ENCODE assay signal across 21 cellular contexts in the genomic region with DNA sequence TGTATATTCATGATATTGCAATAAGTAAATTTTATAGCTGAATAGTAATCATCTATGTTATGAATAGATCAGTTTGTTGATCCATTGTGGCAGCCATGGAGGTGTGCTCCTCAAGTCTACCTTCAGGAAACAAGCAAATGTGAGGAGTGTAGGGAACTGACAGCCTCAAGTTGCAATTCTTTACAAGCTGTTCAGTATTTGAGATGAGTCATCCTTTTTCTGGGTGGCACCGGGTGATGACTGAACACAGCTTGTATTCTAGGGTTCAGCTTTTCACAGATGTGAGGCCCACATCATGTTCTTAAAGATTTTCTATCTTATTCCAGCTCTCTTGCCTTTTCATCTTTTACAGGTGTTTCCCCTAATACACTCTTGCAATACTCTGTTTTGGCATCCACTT.
DNase-seq lines count a peak whose midpoint lies in the region; ATAC-seq and TF ChIP-seq lines count a peak whose summit lies in the region.
"Had no signal": no experiment of that assay in that cellular context is flagged by ENCODE, and none has a peak within 500 bp of the region (broad histone marks: within the 10 kb centered on the region; RNA-seq: fewer than 3 reads in every experiment).

No MANE protein-coding gene starts in this region.

- intact Hi-C loops in A673 (cut with micrococcal nuclease; ENCODE audit: unreplicated experiment) = no loop called here

- BruUV-seq in A673 (replicated peaks; lab: Mats Ljungman, UMichigan) = no TSS peak

- H3K4me1 ChIP-seq in A673 (ENCODE audit: insufficient read depth, low read length, poor library complexity, severe bottlenecking) (peaks cover 54% of the 10 kb centered on the region), RWPE2 (ENCODE audit: insufficient read depth, poor library complexity, severe bottlenecking) (peaks cover 5% of the 10 kb centered on the region)
- H3K4me1 ChIP-seq: vagina had no signal

- ATAC-seq in RWPE2 (ENCODE audit: low read depth) = peak; percentile 81
- ATAC-seq in HG03175 (IDR thresholded peaks at IDR 0.05; ENCODE audit: unreplicated experiment) = no peak
- no peak for ATAC-seq in GM21390 (IDR thresholded peaks at IDR 0.05; ENCODE audit: unreplicated experiment)
- ATAC-seq: activated T-helper 17 cell treated with anti-CD3 and anti-CD28 coated beads, Interleukin-2, amount 50 U/mL, for 72 hours; GM23338; T-cell had no signal

- no peaks in the 10 kb centered on the region for H3K27me3 ChIP-seq in A673 (replicated peaks; ENCODE audit: insufficient read depth, low read depth, low read length, poor library complexity)
- H3K27me3 ChIP-seq in RWPE2 (ENCODE audit: insufficient read depth, poor library complexity, severe bottlenecking) = no peaks in the 10 kb centered on the region
- H3K27me3 ChIP-seq: neutrophil, vagina had no signal

- no peak for TF ChIP-seq CTCF in A673 (conservative IDR thresholded peaks at IDR 0.05; ENCODE audit: low read depth, low read length)
- TF ChIP-seq CTCF in RWPE2 (IDR thresholded peaks at IDR 0.05; ENCODE audit: poor library complexity, severe bottlenecking) = no peak
- TF ChIP-seq CTCF in fibroblast of mammary gland (conservative IDR thresholded peaks at IDR 0.05; ENCODE audit: control insufficient read depth, insufficient read depth, low read depth, low read length) = no peak

- peaks cover 22% of the 10 kb centered on the region for H3K9me3 ChIP-seq in A673 (ENCODE audit: low read depth, low read length, poor library complexity, severe bottlenecking)
- H3K9me3 ChIP-seq in RWPE2 (ENCODE audit: severe bottlenecking) = no peaks in the 10 kb centered on the region
- H3K9me3 ChIP-seq: neutrophil, vagina had no signal

- H3K4me3 ChIP-seq in A673 (ENCODE audit: low read depth, low read length, poor library complexity, severe bottlenecking) (no peak overlapping the region), RWPE2 (ENCODE audit: severe bottlenecking) (no peak overlapping the region), fibroblast of mammary gland (ENCODE audit: control insufficient read depth, low read depth, low read length) (no peak overlapping the region)
- H3K4me3 ChIP-seq: GM23338, vagina had no signal

- DNase-seq in A673 (ENCODE audit: low spot score) (peak; percentile 67), HT1080 (ENCODE audit: low read depth) (peak; percentile 47), RWPE2 (ENCODE audit: low spot score) (no peak), fibroblast of mammary gland (ENCODE audit: low read depth) (peak; percentile 1), kidney tubule cell (ENCODE audit: low spot score) (no peak), GM03348 (ENCODE audit: low spot score) (no peak)
- DNase-seq: activated CD4-positive, alpha-beta T cell treated with anti-CD3 and anti-CD28 coated beads for 48 hours; activated naive CD8-positive, alpha-beta T cell treated with anti-CD3 and anti-CD28 coated beads for 36 hours; CD4-positive, alpha-beta memory T cell; DMS79 treated with DMSO at 0.1 percent for 48 hours; erythroblast; NCI-H146; Right ventricle myocardium superior; stimulated activated CD4-positive, alpha-beta T cell treated with anti-CD3 and anti-CD28 coated beads, Interleukin-4, amount 100 ng/mL, for 4 hours; T-cell had no signal

- CTCF ChIA-PET in A673 (lab: Charles Lee) = no interaction called here

- H3K36me3 ChIP-seq in A673 (ENCODE audit: insufficient read depth, low read length, poor library complexity, severe bottlenecking) = peaks cover 13% of the 10 kb centered on the region
- H3K36me3 ChIP-seq in RWPE2 (ENCODE audit: low read depth) = no peaks in the 10 kb centered on the region
- H3K36me3 ChIP-seq: neutrophil, vagina had no signal

- POLR2A ChIA-PET in A673 (lab: Charles Lee; ENCODE audit: low non-redundant PET) = no interaction called here

- peak overlapping the region; percentile 83 for H3K27ac ChIP-seq in A673 (ENCODE audit: low read depth, low read length, poor library complexity, severe bottlenecking)
- H3K27ac ChIP-seq in RWPE2 (ENCODE audit: poor library complexity, severe bottlenecking) = no peak overlapping the region
- H3K27ac ChIP-seq: neutrophil, vagina had no signal

Comparison
In these comparisons a context has a peak if more than half of its experiments do, and no peak if none do; other contexts are left out.
1. DNase-seq: peak in A673 (single experiment), HT1080 (single experiment) and fibroblast of mammary gland (single experiment); none in RWPE2 (single experiment), kidney tubule cell (single experiment) and GM03348 (single experiment).